12 cellular contexts compared by ENCODE assay signal in genomic region chr4:77581724-77582123, GRCh38. TPM values are rescaled to one million over a fixed set of nuclear protein-coding genes. Genes with fewer than 3 reads are reported as not detected.
A peak's percentile ranks its signal among the peaks of the same experiment; 100 is the strongest.
DNase-seq lines count a peak whose midpoint lies in the region; ATAC-seq, FAIRE-seq and TF ChIP-seq lines count a peak whose summit lies in the region.
"Had no signal": no experiment of that assay in that cellular context is flagged by ENCODE, and none has a peak within 500 bp of the region (broad histone marks: within the 10 kb centered on the region; RNA-seq: fewer than 3 reads in every experiment).

No MANE protein-coding gene starts in this region.

- H3K9me3 ChIP-seq in astrocyte (ENCODE audit: insufficient read depth, low read depth, low read length) (no peaks in the 10 kb centered on the region), Peyer's patch (no peaks in the 10 kb centered on the region)
- H3K9me3 ChIP-seq: MG63 had no signal

- peaks cover 32 to 46% of the 10 kb centered on the region in 2 donors for H3K4me1 Mint-ChIP-seq in natural killer cell treated with Interleukin-12 subunit alpha and Interleukin-12 subunit beta and Interleukin-15 and Interleukin-18, amount 100 ng/mL, for 72 hours (ENCODE audit: low read depth in 2 of 2)
- H3K4me1 Mint-ChIP-seq in natural killer cell (peaks cover 4% of the 10 kb centered on the region in 2 donors), astrocyte (ENCODE audit: low read depth, unreplicated experiment) (peaks cover 43% of the 10 kb centered on the region)

- H4K20me1 ChIP-seq in astrocyte (ENCODE audit: insufficient read depth, low read length), result no peaks in the 10 kb centered on the region

- TF ChIP-seq CTCF in natural killer cell (IDR thresholded peaks at IDR 0.05) (no peak), astrocyte (IDR thresholded peaks at IDR 0.05; ENCODE audit: insufficient read depth, low read depth, low read length) (no peak), Peyer's patch (IDR thresholded peaks at IDR 0.05) (no peak)

- H3K27me3 ChIP-seq in astrocyte (ENCODE audit: insufficient read depth, low read length), result no peaks in the 10 kb centered on the region
- H3K27me3 ChIP-seq in Peyer's patch, result no peaks in the 10 kb centered on the region
- H3K27me3 ChIP-seq: MG63 had no signal

- no peak overlapping the region for H3K4me2 ChIP-seq in astrocyte (ENCODE audit: low read length)

- ATAC-seq in natural killer cell treated with Interleukin-12 subunit alpha and Interleukin-12 subunit beta and Interleukin-15 and Interleukin-18, amount 100 ng/mL, for 72 hours, result peak; percentile 45 to 55
- no peak for ATAC-seq in natural killer cell
- ATAC-seq in HG03135 (IDR thresholded peaks at IDR 0.05; ENCODE audit: unreplicated experiment), result peak; percentile 57

- H3K4me3 ChIP-seq in astrocyte (ENCODE audit: insufficient read depth, low read depth, low read length), result no peak overlapping the region
- H3K4me3 ChIP-seq in Peyer's patch, result no peak overlapping the region
- H3K4me3 ChIP-seq: MG63 had no signal

- peaks cover 6% of the 10 kb centered on the region for H3K9me3 Mint-ChIP-seq in natural killer cell treated with Interleukin-12 subunit alpha and Interleukin-12 subunit beta and Interleukin-15 and Interleukin-18, amount 100 ng/mL, for 72 hours
- no peaks in the 10 kb centered on the region for H3K9me3 Mint-ChIP-seq in natural killer cell
- peaks cover 2% of the 10 kb centered on the region for H3K9me3 Mint-ChIP-seq in astrocyte (ENCODE audit: unreplicated experiment)
- H3K9me3 Mint-ChIP-seq: memory B cell had no signal

- no peak for TF ChIP-seq POLR2A in Peyer's patch (IDR thresholded peaks at IDR 0.05)

- no peak overlapping the region for H2AFZ ChIP-seq in astrocyte (ENCODE audit: low read depth, low read length)

- H3K9ac ChIP-seq in astrocyte (ENCODE audit: low read length), result no peak overlapping the region

- peak overlapping the region; percentile 79 to 88 for H3K27ac Mint-ChIP-seq in natural killer cell treated with Interleukin-12 subunit alpha and Interleukin-12 subunit beta and Interleukin-15 and Interleukin-18, amount 100 ng/mL, for 72 hours
- H3K27ac Mint-ChIP-seq in natural killer cell (no peak overlapping the region), astrocyte (ENCODE audit: unreplicated experiment) (peak overlapping the region; percentile 78)
- H3K27ac Mint-ChIP-seq: B cell, memory B cell had no signal

- H3K4me1 ChIP-seq in astrocyte (ENCODE audit: insufficient read depth, low read length) (peaks cover 13% of the 10 kb centered on the region), Peyer's patch (no peaks in the 10 kb centered on the region)

- H3K4me3 Mint-ChIP-seq in natural killer cell treated with Interleukin-12 subunit alpha and Interleukin-12 subunit beta and Interleukin-15 and Interleukin-18, amount 100 ng/mL, for 72 hours, result peak overlapping the region; percentile 81
- H3K4me3 Mint-ChIP-seq in natural killer cell (no peak overlapping the region), astrocyte (ENCODE audit: unreplicated experiment) (no peak overlapping the region)
- H3K4me3 Mint-ChIP-seq: B cell, memory B cell had no signal

- no peaks in the 10 kb centered on the region for H3K27me3 Mint-ChIP-seq in natural killer cell treated with Interleukin-12 subunit alpha and Interleukin-12 subunit beta and Interleukin-15 and Interleukin-18, amount 100 ng/mL, for 72 hours
- H3K27me3 Mint-ChIP-seq in natural killer cell (ENCODE audit: low read depth in 2 of 2), result peaks cover 8 to 12% of the 10 kb centered on the region in 2 donors
- no peaks in the 10 kb centered on the region for H3K27me3 Mint-ChIP-seq in astrocyte (ENCODE audit: low read depth, unreplicated experiment)

- no peak for FAIRE-seq in astrocyte (lab: Jason Lieb, UNC)

- DNase-seq in natural killer cell treated with Interleukin-12 subunit alpha and Interleukin-12 subunit beta and Interleukin-15 and Interleukin-18, amount 100 ng/mL, for 72 hours (ENCODE audit: low spot score), result no peak
- DNase-seq in natural killer cell (no peak), astrocyte (ENCODE audit: low read depth) (no peak), Peyer's patch (no peak), NCI-H1930 (lab: John Stamatoyannopoulos, UW) (no peak), NCI-H510A treated with DMSO at 0.1 percent for 48 hours (lab: John Stamatoyannopoulos, UW) (no peak)
- no peak for DNase-seq in stimulated activated CD4-positive, alpha-beta T cell treated with anti-CD3 and anti-CD28 coated beads, Interleukin-4, amount 100 ng/mL, for 4 hours
- DNase-seq: MG63 had no signal

- H3K36me3 ChIP-seq in astrocyte (ENCODE audit: insufficient read depth, low read length) (no peaks in the 10 kb centered on the region), Peyer's patch (no peaks in the 10 kb centered on the region)
- H3K36me3 ChIP-seq: MG63 had no signal

- H3K27ac ChIP-seq in astrocyte (ENCODE audit: low read depth, low read length) (no peak overlapping the region), Peyer's patch (no peak overlapping the region)

- peaks cover 10% of the 10 kb centered on the region for H3K36me3 Mint-ChIP-seq in natural killer cell treated with Interleukin-12 subunit alpha and Interleukin-12 subunit beta and Interleukin-15 and Interleukin-18, amount 100 ng/mL, for 72 hours
- no peaks in the 10 kb centered on the region for H3K36me3 Mint-ChIP-seq in natural killer cell
- no peaks in the 10 kb centered on the region for H3K36me3 Mint-ChIP-seq in astrocyte (ENCODE audit: low read depth, unreplicated experiment)
- H3K36me3 Mint-ChIP-seq: memory B cell had no signal

- intact Hi-C loops in natural killer cell (cut with micrococcal nuclease), result no loop called here

- H3K79me2 ChIP-seq in astrocyte (ENCODE audit: insufficient read depth, low read length), result no peaks in the 10 kb centered on the region

RNA-seq across cellular contexts. Expression of gene CXCL13, which starts 23.9 kb away (rescaled TPM):
- 1 to 10 TPM; 2.7 to 3.2 TPM for total RNA-seq in natural killer cell treated with Interleukin-12 subunit alpha and Interleukin-12 subunit beta and Interleukin-15 and Interleukin-18, amount 100 ng/mL, for 72 hours
- total RNA-seq in natural killer cell, result not detected
- not detected in 2 replicates for total RNA-seq in astrocyte
- total RNA-seq in Peyer's patch, result 10 to 100 TPM in 1 of 4 donors, 1 to 10 TPM in 2, not detected in 1; 1.4 to 91.6 (median 6.7) TPM
- total RNA-seq: B cell, glomerular endothelial cell had no signal

Comparison
In these comparisons a context has a peak if more than half of its experiments do, and no peak if none do; other contexts are left out.
1. ATAC-seq: peak in natural killer cell treated with Interleukin-12 subunit alpha and Interleukin-12 subunit beta and Interleukin-15 and Interleukin-18, amount 100 ng/mL, for 72 hours (2 of 2) and HG03135 (single experiment); none in natural killer cell (0 of 3).
2. H3K27ac Mint-ChIP-seq: peak in natural killer cell treated with Interleukin-12 subunit alpha and Interleukin-12 subunit beta and Interleukin-15 and Interleukin-18, amount 100 ng/mL, for 72 hours (2 of 2) and astrocyte (single experiment); none in natural killer cell (0 of 2).